8 cellular contexts compared by ENCODE assay signal in the genomic region with DNA sequence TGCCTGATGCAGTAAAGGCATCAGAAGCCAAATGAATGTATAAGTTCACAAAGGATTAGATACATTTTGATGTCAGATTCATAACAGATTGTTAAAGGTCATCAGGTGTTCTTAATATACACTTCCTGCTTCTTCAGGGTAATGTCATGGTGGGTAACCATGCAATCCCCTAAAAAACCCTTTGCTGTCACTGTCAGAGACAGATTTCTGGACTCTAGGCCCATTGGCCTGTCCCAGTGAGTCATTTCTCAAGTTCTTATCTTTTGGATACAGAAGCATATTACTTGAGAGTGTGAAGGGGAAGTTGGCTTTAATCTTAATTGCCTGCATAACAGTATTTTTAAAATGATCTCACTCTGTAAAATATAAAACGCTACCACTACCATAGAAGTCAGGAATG.
DNase-seq lines count a peak whose midpoint lies in the region; ATAC-seq and TF ChIP-seq lines count a peak whose summit lies in the region.

No MANE protein-coding gene starts in this region.

- no peaks in the 10 kb centered on the region for H3K27me3 Mint-ChIP-seq in stimulated activated memory B cell treated with anti-CD40 and anti-IgM and Interleukin-4, amounts not matched to agents 10 μg/mL and 1 μg/mL and 100 μg/mL, for 72 hours
- no peaks in the 10 kb centered on the region for H3K27me3 Mint-ChIP-seq in activated T-helper 17 cell treated with anti-CD3 and anti-CD28 coated beads, Interleukin-2, amount 50 U/mL, for 72 hours
- no peaks in the 10 kb centered on the region for H3K27me3 Mint-ChIP-seq in T-helper 2 cell treated with Interferon-gamma antibody and Interleukin-4, amounts not matched to agents 5 μg/mL and 100 μg/mL, for 36 hours (ENCODE audit: low read depth)

- peak; percentile 39 for ATAC-seq in Right ventricle myocardium superior (ENCODE audit: poor library complexity)
- no peak for ATAC-seq in left ventricle myocardium superior
- ATAC-seq in HG02642 (IDR thresholded peaks at IDR 0.05; ENCODE audit: poor library complexity, unreplicated experiment): peak; percentile 90
- peak; percentile 68 for ATAC-seq in HG03558 (IDR thresholded peaks at IDR 0.05; ENCODE audit: extremely low read depth, unreplicated experiment)
- peak; percentile 73 for ATAC-seq in stimulated activated memory B cell treated with anti-CD40 and anti-IgM and Interleukin-4, amounts not matched to agents 10 μg/mL and 1 μg/mL and 100 μg/mL, for 72 hours
- no peak for ATAC-seq in activated T-helper 17 cell treated with anti-CD3 and anti-CD28 coated beads, Interleukin-2, amount 50 U/mL, for 72 hours (replicated peaks)

- H3K27ac ChIP-seq in ascending aorta: no peak overlapping the region

- intact Hi-C loops in Right ventricle myocardium superior (cut with DNase I) (no loop called here), left ventricle myocardium superior (cut with micrococcal nuclease) (no loop called here), ascending aorta (cut with DNase I) (no loop called here)

- H3K9me3 ChIP-seq in ascending aorta: no peaks in the 10 kb centered on the region

- no peaks in the 10 kb centered on the region for H3K27me3 ChIP-seq in ascending aorta

- peaks cover 0 to 6% of the 10 kb centered on the region in 2 donors for H3K4me1 ChIP-seq in ascending aorta

- no peak for TF ChIP-seq CTCF in ascending aorta (IDR thresholded peaks at IDR 0.05)

- DNase-seq in Right ventricle myocardium superior (no peak), left ventricle myocardium superior (no peak), ascending aorta (ENCODE audit: low spot score in 2 of 2) (no peak)
- DNase-seq in T-helper 2 cell treated with Interferon-gamma antibody and Interleukin-4, amounts not matched to agents 5 μg/mL and 100 μg/mL, for 36 hours (ENCODE audit: low spot score): no peak

- H3K4me1 Mint-ChIP-seq in stimulated activated memory B cell treated with anti-CD40 and anti-IgM and Interleukin-4, amounts not matched to agents 10 μg/mL and 1 μg/mL and 100 μg/mL, for 72 hours: no peaks in the 10 kb centered on the region
- no peaks in the 10 kb centered on the region for H3K4me1 Mint-ChIP-seq in activated T-helper 17 cell treated with anti-CD3 and anti-CD28 coated beads, Interleukin-2, amount 50 U/mL, for 72 hours
- no peaks in the 10 kb centered on the region for H3K4me1 Mint-ChIP-seq in T-helper 2 cell treated with Interferon-gamma antibody and Interleukin-4, amounts not matched to agents 5 μg/mL and 100 μg/mL, for 36 hours (ENCODE audit: low read depth)

- H3K4me3 Mint-ChIP-seq in stimulated activated memory B cell treated with anti-CD40 and anti-IgM and Interleukin-4, amounts not matched to agents 10 μg/mL and 1 μg/mL and 100 μg/mL, for 72 hours: no peak overlapping the region
- no peak overlapping the region for H3K4me3 Mint-ChIP-seq in activated T-helper 17 cell treated with anti-CD3 and anti-CD28 coated beads, Interleukin-2, amount 50 U/mL, for 72 hours
- H3K4me3 Mint-ChIP-seq in T-helper 2 cell treated with Interferon-gamma antibody and Interleukin-4, amounts not matched to agents 5 μg/mL and 100 μg/mL, for 36 hours: no peak overlapping the region

- H3K4me3 ChIP-seq in ascending aorta: no peak overlapping the region

- H3K36me3 ChIP-seq in ascending aorta: no peaks in the 10 kb centered on the region

- H3K36me3 Mint-ChIP-seq in stimulated activated memory B cell treated with anti-CD40 and anti-IgM and Interleukin-4, amounts not matched to agents 10 μg/mL and 1 μg/mL and 100 μg/mL, for 72 hours: no peaks in the 10 kb centered on the region
- no peaks in the 10 kb centered on the region for H3K36me3 Mint-ChIP-seq in activated T-helper 17 cell treated with anti-CD3 and anti-CD28 coated beads, Interleukin-2, amount 50 U/mL, for 72 hours (ENCODE audit: low read depth)
- H3K36me3 Mint-ChIP-seq in T-helper 2 cell treated with Interferon-gamma antibody and Interleukin-4, amounts not matched to agents 5 μg/mL and 100 μg/mL, for 36 hours (ENCODE audit: low read depth): no peaks in the 10 kb centered on the region

- no peaks in the 10 kb centered on the region for H3K9me3 Mint-ChIP-seq in stimulated activated memory B cell treated with anti-CD40 and anti-IgM and Interleukin-4, amounts not matched to agents 10 μg/mL and 1 μg/mL and 100 μg/mL, for 72 hours
- H3K9me3 Mint-ChIP-seq in activated T-helper 17 cell treated with anti-CD3 and anti-CD28 coated beads, Interleukin-2, amount 50 U/mL, for 72 hours: no peaks in the 10 kb centered on the region
- no peaks in the 10 kb centered on the region for H3K9me3 Mint-ChIP-seq in T-helper 2 cell treated with Interferon-gamma antibody and Interleukin-4, amounts not matched to agents 5 μg/mL and 100 μg/mL, for 36 hours

- no peak overlapping the region for H3K27ac Mint-ChIP-seq in stimulated activated memory B cell treated with anti-CD40 and anti-IgM and Interleukin-4, amounts not matched to agents 10 μg/mL and 1 μg/mL and 100 μg/mL, for 72 hours
- no peak overlapping the region for H3K27ac Mint-ChIP-seq in activated T-helper 17 cell treated with anti-CD3 and anti-CD28 coated beads, Interleukin-2, amount 50 U/mL, for 72 hours
- H3K27ac Mint-ChIP-seq in T-helper 2 cell treated with Interferon-gamma antibody and Interleukin-4, amounts not matched to agents 5 μg/mL and 100 μg/mL, for 36 hours: no peak overlapping the region

Comparison
In these comparisons a context has a peak if more than half of its experiments do, and no peak if none do; other contexts are left out.
1. ATAC-seq: peak in Right ventricle myocardium superior (single experiment), HG02642 (single experiment), HG03558 (single experiment) and stimulated activated memory B cell treated with anti-CD40 and anti-IgM and Interleukin-4, amounts not matched to agents 10 μg/mL and 1 μg/mL and 100 μg/mL, for 72 hours (single experiment); none in left ventricle myocardium superior (single experiment) and activated T-helper 17 cell treated with anti-CD3 and anti-CD28 coated beads, Interleukin-2, amount 50 U/mL, for 72 hours (single experiment).